Comparison of ENCODE assay signal across 1 cellular context in genomic region chr3:45343947-45344346, GRCh38.
TF ChIP-seq lines count a peak whose summit lies in the region.

No MANE protein-coding gene starts in this region.

TF ChIP-seq in GM23338, 12 proteins besides CTCF, POLR2A, EP300 and RAD21 (continued from another document):
- TF ChIP-seq REST (IDR thresholded peaks at IDR 0.05; ENCODE audit: unreplicated experiment) (no peak), ZNF114 (CRISPR knock-in tag; IDR thresholded peaks at IDR 0.05) (no peak), POLR2AphosphoS5 (IDR thresholded peaks at IDR 0.05; ENCODE audit: low read depth) (no peak)
